Comparison of ENCODE assay signal across 9 cellular contexts in the genomic region with DNA sequence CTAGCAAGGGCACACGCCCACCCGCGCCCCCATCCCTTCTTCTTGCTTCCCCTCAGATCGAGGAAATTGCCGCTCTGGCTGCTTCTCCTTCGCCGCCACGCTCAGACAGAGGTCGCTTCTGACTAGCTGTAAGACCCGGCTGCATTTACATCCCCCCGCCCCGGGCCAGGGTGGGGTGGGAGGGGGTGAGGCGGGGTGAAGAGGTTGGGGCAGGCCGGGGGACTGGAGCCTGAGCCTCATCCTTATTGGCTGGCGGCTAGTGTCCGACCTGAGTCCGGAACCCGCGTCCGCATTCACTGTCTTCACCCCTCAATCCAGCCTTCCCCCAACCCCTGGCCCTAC. TPM values are rescaled to one million over a fixed set of nuclear protein-coding genes. Genes with fewer than 3 reads are reported as not detected.
DNase-seq lines count a peak whose midpoint lies in the region; ATAC-seq, FAIRE-seq and TF ChIP-seq lines count a peak whose summit lies in the region.
"Had no signal": no experiment of that assay in that cellular context is flagged by ENCODE, and none has a peak within 500 bp of the region (broad histone marks: within the 10 kb centered on the region; RNA-seq: fewer than 3 reads in every experiment).

No MANE protein-coding gene starts in this region.

- DNase-seq in AG04450 (ENCODE audit: low read depth, low spot score), result no peak
- no peak for DNase-seq in IMR-90
- DNase-seq in H1 (ENCODE audit: low read depth in 1 of 2, low spot score in 2 of 2), result peak in 1 of 2 experiments; percentile 80
- no peak for DNase-seq in dedifferentiated amniotic fluid mesenchymal stem cell (ENCODE audit: extremely low spot score)
- no peak for DNase-seq in Karpas-422
- no peak for DNase-seq in effector CD8-positive, alpha-beta T cell (lab: John Stamatoyannopoulos, UW)

- H3K4me1 ChIP-seq in IMR-90 (ENCODE audit: control insufficient read depth, insufficient read depth, low read length) (peaks cover 6% of the 10 kb centered on the region), H1 (replicated peaks in 1 of 4; ENCODE audit: control insufficient read depth in 3 of 4, insufficient read depth in 4 of 4, low read length in 3 of 4) (peaks cover 9 to 25% (median 11%) of the 10 kb centered on the region in 4 experiments), Karpas-422 (ENCODE audit: low read length) (no peaks in the 10 kb centered on the region)

- H4K8ac ChIP-seq in IMR-90 (ENCODE audit: low read depth in 2 of 2, low read length in 2 of 2) (no peak overlapping the region), H1 (ENCODE audit: extremely low read depth, insufficient read depth, low read length) (peak overlapping the region; percentile 51; the same call in 1 of the 2 replicates)

- no peak overlapping the region for H3K18ac ChIP-seq in IMR-90 (ENCODE audit: low read depth, low read length)
- peak overlapping the region; percentile 60; the same call in 1 of the 2 replicates for H3K18ac ChIP-seq in H1 (ENCODE audit: extremely low read depth, low read length)

- POLR2A ChIA-PET in AG04450 (lab: Yijun Ruan, JAX) (no interaction called here), IMR-90 (lab: Charles Lee; ENCODE audit: unreplicated experiment) (interaction anchor here (0.6 kb wide), 1 partner anchor 65 kb away, joined by 7 read pairs; no protein-coding TSS in a partner anchor), H1 (lab: Charles Lee; ENCODE audit: partially characterized antibody) (interaction anchor here (2.9 to 6.5 kb wide), 2 partner anchors 9 kb away, joined by 13 to 36 read pairs; no protein-coding TSS in a partner anchor)

- H3K9me3 ChIP-seq in AG04450 (ENCODE audit: control insufficient read depth, insufficient read depth, low read length) (peaks cover 14% of the 10 kb centered on the region; the same call in 1 of the 2 replicates), IMR-90 (ENCODE audit: control insufficient read depth, insufficient read depth, low read length) (peaks cover 11% of the 10 kb centered on the region), H1 (ENCODE audit: insufficient read depth in 2 of 2, low read depth in 1 of 2, low read length in 1 of 2) (no peaks in the 10 kb centered on the region), neural cell (ENCODE audit: low read length) (no peaks in the 10 kb centered on the region), Karpas-422 (ENCODE audit: low read length) (no peaks in the 10 kb centered on the region)

- H2AK5ac ChIP-seq in IMR-90 (ENCODE audit: low read depth, low read length) (no peak overlapping the region), H1 (ENCODE audit: low read depth, low read length) (no peak overlapping the region)

- H3K23ac ChIP-seq in IMR-90 (ENCODE audit: low read depth, low read length), result no peak overlapping the region
- H3K23ac ChIP-seq in H1 (ENCODE audit: insufficient read length), result no peak overlapping the region

- H3K27me3 ChIP-seq in AG04450 (ENCODE audit: control insufficient read depth, insufficient read depth, low read length), result peaks cover 98% of the 10 kb centered on the region
- H3K27me3 ChIP-seq in IMR-90 (ENCODE audit: control insufficient read depth, insufficient read depth, low read length), result peaks cover 92% of the 10 kb centered on the region
- H3K27me3 ChIP-seq in H1 (replicated peaks in 1 of 4; ENCODE audit: control insufficient read depth in 3 of 4, extremely low read depth in 1 of 4, insufficient read depth in 3 of 4, low read length in 3 of 4), result peaks cover 28 to 89% (median 75%) of the 10 kb centered on the region in 4 experiments; a peak in 6 of 7 replicates
- peaks cover 99% of the 10 kb centered on the region for H3K27me3 ChIP-seq in neural cell (ENCODE audit: insufficient read depth, low read depth, low read length)
- no peaks in the 10 kb centered on the region for H3K27me3 ChIP-seq in Karpas-422 (ENCODE audit: low read length)

- ATAC-seq in IMR-90 (ENCODE audit: low read depth), result no peak
- ATAC-seq in HG03354 (IDR thresholded peaks at IDR 0.05; ENCODE audit: poor library complexity, severe bottlenecking, unreplicated experiment), result no peak

- H4K91ac ChIP-seq in IMR-90 (ENCODE audit: insufficient read depth, low read depth, low read length) (no peak overlapping the region), H1 (replicated peaks; ENCODE audit: insufficient read length, low read length) (no peak overlapping the region)

- H2AK9ac ChIP-seq in IMR-90 (replicated peaks; ENCODE audit: low read depth, low read length, poor library complexity), result no peak overlapping the region

- H3K9me1 ChIP-seq in IMR-90 (ENCODE audit: insufficient read depth, low read length), result no peaks in the 10 kb centered on the region

- WGBS in IMR-90 (ENCODE audit: extremely low coverage in 2 of 2, insufficient read length in 1 of 2), 2 experiments, result no CpG with 5 or more reads among the region's 20 CpGs
- WGBS in H1 (ENCODE audit: extremely low coverage in 1 of 2, insufficient coverage in 1 of 2, insufficient read length in 1 of 2, insufficient replicate concordance in 2 of 2, low coverage in 1 of 2, low lambda C conversion rate in 2 of 2, missing lambda C conversion rate in 1 of 2), 2 experiments, result 2% methylated on average over 10 of the region's 20 CpGs; no CpG with 5 or more reads in 1 of the 2 experiments

- H4K5ac ChIP-seq in IMR-90 (ENCODE audit: low read depth, low read length) (no peak overlapping the region), H1 (ENCODE audit: insufficient read length, low read depth, low read length) (no peak overlapping the region)

- 0 out of 2 replicates have a peak overlapping the region, but pooled peaks have one; percentile 80 for H2BK12ac ChIP-seq in H1 (ENCODE audit: low read depth, low read length)

- H2BK20ac ChIP-seq in IMR-90 (ENCODE audit: low read depth, low read length) (no peak overlapping the region), H1 (ENCODE audit: low read length) (no peak overlapping the region; the same call in 1 of the 2 replicates)

- H3K9ac ChIP-seq in IMR-90 (ENCODE audit: low read depth, low read length) (no peak overlapping the region), H1 (replicated peaks in 1 of 4; ENCODE audit: extremely low read depth in 1 of 4, low read depth in 3 of 4, low read length in 3 of 4) (no peak overlapping the region), neural cell (ENCODE audit: low read length) (no peak overlapping the region), Karpas-422 (ENCODE audit: low read length) (no peak overlapping the region)

- H4K20me1 ChIP-seq in IMR-90 (ENCODE audit: insufficient read depth, low read length) (peaks cover 6% of the 10 kb centered on the region; the same call in 1 of the 2 replicates), H1 (replicated peaks in 1 of 2; ENCODE audit: control insufficient read depth in 1 of 2, insufficient read depth in 2 of 2, low read length in 2 of 2) (peaks cover 0 to 2% of the 10 kb centered on the region in 2 experiments), neural cell (ENCODE audit: insufficient read depth) (no peaks in the 10 kb centered on the region), Karpas-422 (ENCODE audit: insufficient read depth, low read depth, low read length) (no peaks in the 10 kb centered on the region)

- H3K79me2 ChIP-seq in H1 (ENCODE audit: control insufficient read depth in 1 of 2, insufficient read depth in 2 of 2, low read length in 2 of 2) (no peaks in the 10 kb centered on the region; a peak in 1 of 4 replicates), neural cell (replicated peaks; ENCODE audit: insufficient read depth, low read length) (no peaks in the 10 kb centered on the region), Karpas-422 (ENCODE audit: low read length) (no peaks in the 10 kb centered on the region)

- H3K9me2 ChIP-seq in neural cell (ENCODE audit: insufficient read depth, low read length) (no peaks in the 10 kb centered on the region), Karpas-422 (replicated peaks; ENCODE audit: insufficient read depth, low read length) (no peaks in the 10 kb centered on the region)

- no peaks in the 10 kb centered on the region for H3K36me3 ChIP-seq in IMR-90 (ENCODE audit: control insufficient read depth, insufficient read depth, low read length)
- H3K36me3 ChIP-seq in H1 (ENCODE audit: control insufficient read depth in 2 of 4, insufficient read depth in 4 of 4, low read length in 3 of 4), result no peaks in the 10 kb centered on the region
- H3K36me3 ChIP-seq in neural cell (ENCODE audit: insufficient read depth, low read length), result no peaks in the 10 kb centered on the region
- no peaks in the 10 kb centered on the region for H3K36me3 ChIP-seq in Karpas-422 (ENCODE audit: insufficient read depth, low read length)

- TF ChIP-seq RAD21 in IMR-90 (IDR thresholded peaks at IDR 0.05; ENCODE audit: low read length), result no peak
- TF ChIP-seq RAD21 in H1 (IDR thresholded peaks at IDR 0.05 in 1 of 2, conservative IDR thresholded peaks at IDR 0.05 in 1 of 2; ENCODE audit: low read depth in 2 of 2, low read length in 2 of 2), result no peak; a peak in 1 of 4 replicates
- no peak for TF ChIP-seq RAD21 in neural cell (conservative IDR thresholded peaks at IDR 0.05)

- CTCF ChIA-PET in AG04450 (lab: Charles Lee), result interaction anchor here (1.3 kb wide), 1 partner anchor 354 kb away, joined by 3 read pairs; no protein-coding TSS in a partner anchor
- CTCF ChIA-PET in IMR-90 (lab: Yijun Ruan, JAX), result interaction anchor here (0.5 kb wide), 1 partner anchor 10 kb away, joined by 3 read pairs; no protein-coding TSS in a partner anchor
- CTCF ChIA-PET in H1 (lab: Charles Lee; ENCODE audit: partially characterized antibody), result interaction anchor here (0.7 to 1.9 kb wide), 4 partner anchors 8 to 71 kb away, joined by 3 to 5 read pairs (median 4); no protein-coding TSS in a partner anchor

- H3K14ac ChIP-seq in IMR-90 (replicated peaks; ENCODE audit: low read depth, low read length) (no peak overlapping the region), H1 (ENCODE audit: insufficient read length) (no peak overlapping the region)

- H3K79me1 ChIP-seq in IMR-90 (ENCODE audit: low read depth in 1 of 2, low read length in 2 of 2) (no peaks in the 10 kb centered on the region), H1 (ENCODE audit: low read depth, low read length) (no peaks in the 10 kb centered on the region; the same call in 1 of the 2 replicates)

- no peak for FAIRE-seq in H1 (lab: Jason Lieb, UNC)

- TF ChIP-seq POLR2A in IMR-90 (IDR thresholded peaks at IDR 0.05; ENCODE audit: low read depth, low read length), result no peak
- TF ChIP-seq POLR2A in H1 (IDR thresholded peaks at IDR 0.05; ENCODE audit: control extremely low read depth in 1 of 2, low read depth in 2 of 2, low read length in 2 of 2), result no peak

- H3K4me3 ChIP-seq in AG04450 (ENCODE audit: low read depth, low read length), result peak overlapping the region; percentile 55
- peak overlapping the region; percentile 44; the same call in 1 of the 2 replicates for H3K4me3 ChIP-seq in IMR-90 (ENCODE audit: insufficient read depth, low read depth, low read length)
- H3K4me3 ChIP-seq in H1 (ENCODE audit: extremely low read depth in 1 of 4, insufficient read depth in 2 of 4, low read depth in 3 of 4, low read length in 4 of 4), result peak overlapping the region; percentile 49 to 88 (median 74)
- peak overlapping the region; percentile 67 for H3K4me3 ChIP-seq in neural cell (ENCODE audit: low read length)
- no peak overlapping the region for H3K4me3 ChIP-seq in Karpas-422 (ENCODE audit: low read length)

- H3K27ac ChIP-seq in AG04450 (ENCODE audit: low read depth, low read length) (no peak overlapping the region), IMR-90 (ENCODE audit: insufficient read depth, low read length) (no peak overlapping the region), H1 (ENCODE audit: low read depth, low read length) (peak overlapping the region; percentile 17; the same call in 1 of the 2 replicates), neural cell (ENCODE audit: low read length) (no peak overlapping the region), Karpas-422 (ENCODE audit: low read length) (no peak overlapping the region)
- H3K27ac ChIP-seq: epithelial cell of prostate had no signal

- no peak for TF ChIP-seq EP300 in H1 (IDR thresholded peaks at IDR 0.05; ENCODE audit: borderline replicate concordance in 1 of 2, low read depth in 2 of 2, low read length in 2 of 2)
- TF ChIP-seq EP300 in neural cell (conservative IDR thresholded peaks at IDR 0.05; ENCODE audit: poor library complexity, severe bottlenecking), result no peak

- intact Hi-C loops in IMR-90 (cut with micrococcal nuclease), result loop anchor here (5.0 kb wide), 1 partner anchor 356 kb away; no protein-coding TSS in a partner anchor

- H2BK120ac ChIP-seq in IMR-90 (ENCODE audit: low read depth, low read length) (peak overlapping the region; percentile 16; the same call in 1 of the 2 replicates), H1 (replicated peaks; ENCODE audit: low read depth, low read length) (no peak overlapping the region)

- H2BK5ac ChIP-seq in IMR-90 (ENCODE audit: low read depth, low read length, poor library complexity, severe bottlenecking) (no peak overlapping the region), H1 (ENCODE audit: low read depth, low read length) (peak overlapping the region; percentile 93; the same call in 1 of the 2 replicates)

- peaks cover 55% of the 10 kb centered on the region for H3K23me2 ChIP-seq in H1 (ENCODE audit: low read depth, low read length)

- no TSS peak for BruUV-seq in IMR-90 (replicated peaks; lab: Mats Ljungman, UMichigan)

- dilution Hi-C loops in IMR-90 (cut with HindIII; ENCODE audit: low sequenced_read_pairs, unreplicated experiment), result no loop called here

- H3K4me2 ChIP-seq in IMR-90 (ENCODE audit: low read depth, low read length) (peak overlapping the region; percentile 84), H1 (ENCODE audit: insufficient read depth in 1 of 2, low read depth in 2 of 2, low read length in 2 of 2) (peak overlapping the region; percentile 94 to 98), neural cell (ENCODE audit: low read length) (peak overlapping the region; percentile 71), Karpas-422 (ENCODE audit: low read depth, low read length, poor library complexity, severe bottlenecking) (no peak overlapping the region)

- H3K4ac ChIP-seq in IMR-90 (ENCODE audit: low read depth, low read length), result no peak overlapping the region; the same call in 1 of the 2 replicates
- H3K4ac ChIP-seq in H1 (replicated peaks; ENCODE audit: insufficient read length, low read depth, low read length), result no peak overlapping the region

- no peak overlapping the region for H2BK15ac ChIP-seq in IMR-90 (ENCODE audit: low read depth, low read length)
- H2BK15ac ChIP-seq in H1 (ENCODE audit: low read length), result peak overlapping the region; percentile 65; the same call in 1 of the 2 replicates

- in situ Hi-C loops in IMR-90 (cut with MboI; ENCODE audit: low sequenced_read_pairs), result no loop called here

- TF ChIP-seq CTCF in AG04450 (IDR thresholded peaks at IDR 0.05; ENCODE audit: low read depth, low read length) (no peak), IMR-90 (conservative IDR thresholded peaks at IDR 0.05; ENCODE audit: low read depth, low read length) (no peak), H1 (IDR thresholded peaks at IDR 0.05; ENCODE audit: control extremely low read depth in 1 of 3, insufficient read depth in 1 of 3, low read depth in 1 of 3, low read length in 3 of 3) (no peak), neural cell (IDR thresholded peaks at IDR 0.05; ENCODE audit: poor library complexity, severe bottlenecking) (no peak)

- H3F3A ChIP-seq in neural cell (ENCODE audit: insufficient read depth, low read length, poor library complexity, severe bottlenecking), result no peaks in the 10 kb centered on the region

- H2AFZ ChIP-seq in IMR-90 (replicated peaks; ENCODE audit: low read length, poor library complexity) (peak overlapping the region; percentile 84), H1 (ENCODE audit: low read length) (peak overlapping the region; percentile 83; the same call in 1 of the 2 replicates), neural cell (ENCODE audit: low read depth, low read length) (no peak overlapping the region), Karpas-422 (ENCODE audit: low read length) (no peak overlapping the region)

- no peak overlapping the region for H3K56ac ChIP-seq in IMR-90 (ENCODE audit: extremely low read depth, insufficient read depth, low read length)
- H3K56ac ChIP-seq in H1 (replicated peaks; ENCODE audit: insufficient read length, low read depth, low read length), result no peak overlapping the region

RNA-seq across cellular contexts. Expression of a gene that starts 11.1 kb away (rescaled TPM):
- polyA plus RNA-seq in AG04450 (2011; rRNA removed) (0.02 TPM in 1 of 2 replicates, not detected in the other), IMR-90 (2012; rRNA removed) (0.03 TPM in 2 replicates), H1 (2011; rRNA removed) (1.7 and 2.1 TPM in 2 replicates), neural cell (not detected in 2 replicates)
- 0.09 TPM in 1 of 2 replicates, not detected in the other for polyA minus RNA-seq in AG04450 (2011; rRNA and poly(A)+ RNA removed)
- under 0.01 and 0.18 TPM in 2 replicates for total RNA-seq in IMR-90 (2012; rRNA removed)
- polyA plus RNA-seq in IMR-90 (2012; cell fraction: cytosol; rRNA removed), result not detected in 2 replicates
- 0.01 TPM in 1 of 2 replicates, not detected in the other for polyA plus RNA-seq in IMR-90 (2012; cell fraction: nucleus; rRNA removed; ENCODE audit: low replicate concordance)
- 11.6 and 11.7 TPM in 2 replicates for total RNA-seq in H1 (2021; fragmentation: NEBNext Ultra II Directional; extraction: Animal tissue kit (Norgen Biotek cat#: 25700))
- polyA plus RNA-seq in H1 (2011; cell fraction: cytosol; rRNA removed), result 2.4 TPM
- polyA plus RNA-seq in H1 (2011; cell fraction: nucleus; rRNA removed), result 4.2 TPM
- polyA plus RNA-seq in H1 (2012, experiment 1 of 2), result 1.9 to 4.9 TPM (median 2.8 TPM) in 4 replicates
- 0.30 TPM for polyA plus RNA-seq in H1 (2012, experiment 2 of 2)
- 8.1 TPM for polyA plus RNA-seq in H1 (2013, experiment 1 of 2)
- 8.4 TPM for polyA plus RNA-seq in H1 (2013, experiment 2 of 2)
- polyA minus RNA-seq in H1 (2011; rRNA and poly(A)+ RNA removed), result 6.8 and 9.6 TPM in 2 replicates
- polyA minus RNA-seq in H1 (2011; cell fraction: cytosol; rRNA and poly(A)+ RNA removed), result 3.2 TPM
- polyA minus RNA-seq in H1 (2011; cell fraction: nucleus; rRNA and poly(A)+ RNA removed), result 18.6 TPM
- polyA minus RNA-seq in neural cell, result under 0.01 and 0.12 TPM in 2 replicates
- total RNA-seq in Karpas-422 (2014; rRNA removed; shearing (Covaris generic); ENCODE audit: low replicate concordance), result not detected in 2 replicates

Comparison
In these comparisons a context has a peak if more than half of its experiments do, and no peak if none do; other contexts are left out.
1. H2AFZ ChIP-seq: peak in IMR-90 (single experiment) and H1 (single experiment); none in neural cell (single experiment) and Karpas-422 (single experiment).